In genomic region chr22:40211481-40212052, GRCh38 we compare ENCODE assay signal across 1 cellular context.
TF ChIP-seq lines count a peak whose summit lies in the region.

No MANE protein-coding gene starts in this region.

TF ChIP-seq in HepG2, 621 proteins besides CTCF, POLR2A, EP300 and RAD21 (continued from another document):
- no peak for TF ChIP-seq SKIL (CRISPR knock-in tag; IDR thresholded peaks at IDR 0.05; ENCODE audit: borderline replicate concordance)
- no peak for TF ChIP-seq MTF1 (CRISPR knock-in tag; IDR thresholded peaks at IDR 0.05)
- no peak for TF ChIP-seq HNF4A (CRISPR knock-in tag; IDR thresholded peaks at IDR 0.05)
- no peak for TF ChIP-seq ZNF513 (CRISPR knock-in tag; conservative IDR thresholded peaks at IDR 0.05)
- no peak for TF ChIP-seq RFX3 (CRISPR knock-in tag; IDR thresholded peaks at IDR 0.05)
- TF ChIP-seq TGIF2 (CRISPR knock-in tag; IDR thresholded peaks at IDR 0.05) = no peak
- no peak for TF ChIP-seq KAT7 (CRISPR knock-in tag; IDR thresholded peaks at IDR 0.05; ENCODE audit: borderline replicate concordance)
- no peak for TF ChIP-seq KMT2A (CRISPR knock-in tag; IDR thresholded peaks at IDR 0.05)
- TF ChIP-seq PAX8 (CRISPR knock-in tag; IDR thresholded peaks at IDR 0.05; ENCODE audit: borderline replicate concordance) = no peak
- TF ChIP-seq SETDB1 (CRISPR knock-in tag; IDR thresholded peaks at IDR 0.05; ENCODE audit: borderline replicate concordance) = no peak
